Comparison of ENCODE assay signal across 1 cellular context in the genomic region with DNA sequence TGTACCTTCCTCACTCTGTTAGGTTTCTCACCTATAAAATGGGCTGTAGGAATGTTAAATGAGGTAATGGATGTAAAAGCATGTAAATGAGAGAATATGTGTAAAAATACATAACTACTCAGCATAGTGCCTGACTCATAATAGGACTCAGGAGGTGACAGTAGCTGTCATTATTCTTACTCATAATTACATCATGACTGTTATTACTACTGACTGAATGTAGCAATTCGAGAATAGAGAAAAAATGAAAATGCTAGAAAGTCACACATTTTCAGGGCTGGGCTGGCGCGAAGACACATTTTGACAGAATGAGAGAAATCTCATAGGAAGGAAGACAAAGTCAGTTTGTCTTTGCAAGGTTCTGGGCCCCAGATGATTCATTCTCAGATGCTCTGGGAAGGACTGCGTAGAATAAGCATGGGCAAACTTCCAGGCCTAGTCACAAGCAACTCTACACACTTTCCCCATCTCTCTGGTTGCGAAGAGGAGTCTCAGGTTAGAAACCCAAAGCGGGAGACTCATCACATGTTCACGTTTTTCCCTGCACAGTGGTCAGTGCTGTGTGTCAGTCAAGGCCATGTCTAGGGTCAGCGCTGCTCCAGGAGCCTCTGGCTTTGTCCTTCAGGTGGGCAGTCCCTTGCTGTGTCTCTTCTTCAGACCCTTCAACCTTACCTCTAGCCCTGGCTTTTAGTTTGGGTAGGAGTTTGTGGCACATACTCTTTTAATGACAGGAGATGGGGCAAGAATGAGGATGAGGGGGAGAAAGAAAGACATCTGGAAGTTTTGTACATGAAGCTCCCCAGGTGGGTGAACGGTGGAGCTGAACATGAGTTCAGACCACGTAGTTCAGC.
TF ChIP-seq lines count a peak whose summit lies in the region.

No MANE protein-coding gene starts in this region.

TF ChIP-seq in IMR-90, 13 proteins besides CTCF, POLR2A, EP300 and RAD21 (continued from another document):
- TF ChIP-seq USF2 (IDR thresholded peaks at IDR 0.05; ENCODE audit: low read depth, low read length) = peak; percentile 70
- no peak for TF ChIP-seq SMC3 (IDR thresholded peaks at IDR 0.05; ENCODE audit: low read depth, low read length)
- TF ChIP-seq CHD1 (IDR thresholded peaks at IDR 0.05; ENCODE audit: low read depth, low read length) = no peak
- peak; percentile 10; the same call in 1 of the 2 replicates for TF ChIP-seq MXI1 (IDR thresholded peaks at IDR 0.05; ENCODE audit: borderline replicate concordance, low read depth, low read length)
- TF ChIP-seq MAFK (IDR thresholded peaks at IDR 0.05; ENCODE audit: low read depth, low read length) = 0 out of 2 replicates have a peak, but pooled peaks have one; percentile 9
- TF ChIP-seq MAZ (IDR thresholded peaks at IDR 0.05; ENCODE audit: borderline replicate concordance, low read depth, low read length) = peak; percentile 33; the same call in 1 of the 2 replicates
- TF ChIP-seq CEBPB (IDR thresholded peaks at IDR 0.05; ENCODE audit: low read depth, low read length) = peak; percentile 77
- TF ChIP-seq FOS (IDR thresholded peaks at IDR 0.05; ENCODE audit: low read depth, low read length) = peak; percentile 76
